In the genomic region with DNA sequence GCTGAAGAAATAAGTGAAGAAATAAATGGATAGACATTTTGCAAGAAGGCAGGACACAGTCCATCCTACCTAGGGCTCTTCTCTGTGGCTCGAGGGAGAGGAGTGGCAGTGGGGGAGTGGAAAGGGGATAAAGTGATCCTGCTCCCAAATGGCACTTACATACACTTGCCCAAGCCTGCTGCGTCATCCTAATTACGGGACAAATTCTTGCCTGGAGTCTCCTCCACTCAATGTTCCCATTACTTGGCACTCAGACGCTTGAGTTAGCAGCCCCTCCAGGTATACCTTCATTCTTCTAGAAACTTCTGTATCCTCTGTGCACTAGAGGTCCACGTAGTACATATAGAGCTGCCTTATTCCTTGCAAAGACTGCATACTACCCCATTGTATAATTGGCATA, we compare ENCODE assay signal across 15 cellular contexts. TPM values are rescaled to one million over a fixed set of nuclear protein-coding genes. Genes with fewer than 3 reads are reported as not detected.
A peak's percentile ranks its signal among the peaks of the same experiment; 100 is the strongest.
DNase-seq lines count a peak whose midpoint lies in the region; ATAC-seq and TF ChIP-seq lines count a peak whose summit lies in the region.
"Had no signal": no experiment of that assay in that cellular context is flagged by ENCODE, and none has a peak within 500 bp of the region (broad histone marks: within the 10 kb centered on the region; RNA-seq: fewer than 3 reads in every experiment).

No MANE protein-coding gene starts in this region.

- H3K27me3 Mint-ChIP-seq in activated CD4-positive, alpha-beta T cell treated with anti-CD3 and anti-CD28 coated beads, Interleukin-2, amount 10 ng/mL, durations not matched to agents 24 days and 14 days: peaks cover 2% of the 10 kb centered on the region
- H3K27me3 Mint-ChIP-seq in GM23338 (ENCODE audit: insufficient read depth, low read depth, poor library complexity): peaks cover 23% of the 10 kb centered on the region
- H3K27me3 Mint-ChIP-seq in stimulated activated memory B cell treated with anti-CD40 and anti-IgM and Interleukin-4, amounts not matched to agents 10 μg/mL and 1 μg/mL and 100 μg/mL, for 72 hours: no peaks in the 10 kb centered on the region

- H3K9me3 Mint-ChIP-seq in activated CD4-positive, alpha-beta T cell treated with anti-CD3 and anti-CD28 coated beads, Interleukin-2, amount 10 ng/mL, durations not matched to agents 24 days and 14 days: no peaks in the 10 kb centered on the region
- H3K9me3 Mint-ChIP-seq in GM23338: no peaks in the 10 kb centered on the region; the same call in 2 of the 3 replicates
- no peaks in the 10 kb centered on the region for H3K9me3 Mint-ChIP-seq in stimulated activated memory B cell treated with anti-CD40 and anti-IgM and Interleukin-4, amounts not matched to agents 10 μg/mL and 1 μg/mL and 100 μg/mL, for 72 hours

- H3K27ac ChIP-seq in GM23338 (ENCODE audit: low read depth) (no peak overlapping the region), coronary artery (no peak overlapping the region)
- H3K27ac ChIP-seq: SJCRH30 had no signal

- H3K4me1 Mint-ChIP-seq in activated CD4-positive, alpha-beta T cell treated with anti-CD3 and anti-CD28 coated beads, Interleukin-2, amount 10 ng/mL, durations not matched to agents 24 days and 14 days: peaks cover 24% of the 10 kb centered on the region
- H3K4me1 Mint-ChIP-seq in GM23338: peaks cover 20% of the 10 kb centered on the region
- peaks cover 53% of the 10 kb centered on the region for H3K4me1 Mint-ChIP-seq in stimulated activated memory B cell treated with anti-CD40 and anti-IgM and Interleukin-4, amounts not matched to agents 10 μg/mL and 1 μg/mL and 100 μg/mL, for 72 hours

- H3K4me2 ChIP-seq in GM23338: no peak overlapping the region

- peaks cover 17% of the 10 kb centered on the region; the same call in 1 of the 2 replicates for H3K27me3 ChIP-seq in GM23338 (ENCODE audit: insufficient read depth)
- H3K27me3 ChIP-seq: SJCRH30 had no signal

- ATAC-seq in GM23338: no peak
- no peak for ATAC-seq in stimulated activated memory B cell treated with anti-CD40 and anti-IgM and Interleukin-4, amounts not matched to agents 10 μg/mL and 1 μg/mL and 100 μg/mL, for 72 hours
- ATAC-seq: HepG2 had no signal

- H2AFZ ChIP-seq in GM23338: 0 out of 2 replicates have a peak overlapping the region, but pooled peaks have one; percentile 63

- no peaks in the 10 kb centered on the region for H3K36me3 ChIP-seq in GM23338 (ENCODE audit: insufficient read depth)
- H3K36me3 ChIP-seq: SJCRH30 had no signal

- TF ChIP-seq CTCF in GM23338 (conservative IDR thresholded peaks at IDR 0.05; ENCODE audit: low read depth in 2 of 2): no peak
- no peak for TF ChIP-seq CTCF in coronary artery (IDR thresholded peaks at IDR 0.05)

- no peak overlapping the region for H3K4me3 Mint-ChIP-seq in activated CD4-positive, alpha-beta T cell treated with anti-CD3 and anti-CD28 coated beads, Interleukin-2, amount 10 ng/mL, durations not matched to agents 24 days and 14 days
- no peak overlapping the region for H3K4me3 Mint-ChIP-seq in GM23338
- no peak overlapping the region for H3K4me3 Mint-ChIP-seq in stimulated activated memory B cell treated with anti-CD40 and anti-IgM and Interleukin-4, amounts not matched to agents 10 μg/mL and 1 μg/mL and 100 μg/mL, for 72 hours

- intact Hi-C loops in activated CD4-positive, alpha-beta T cell treated with anti-CD3 and anti-CD28 coated beads, Interleukin-2, amount 10 ng/mL, durations not matched to agents 24 days and 14 days (cut with micrococcal nuclease): loop anchor here (5.0 kb wide), 1 partner anchor 35 kb away; no protein-coding TSS in a partner anchor

- H3K27ac Mint-ChIP-seq in activated CD4-positive, alpha-beta T cell treated with anti-CD3 and anti-CD28 coated beads, Interleukin-2, amount 10 ng/mL, durations not matched to agents 24 days and 14 days: peak overlapping the region; percentile 67
- H3K27ac Mint-ChIP-seq in GM23338: no peak overlapping the region
- peak overlapping the region; percentile 89 for H3K27ac Mint-ChIP-seq in stimulated activated memory B cell treated with anti-CD40 and anti-IgM and Interleukin-4, amounts not matched to agents 10 μg/mL and 1 μg/mL and 100 μg/mL, for 72 hours

- DNase-seq in activated CD4-positive, alpha-beta T cell treated with anti-CD3 and anti-CD28 coated beads, Interleukin-2, amount 10 ng/mL, durations not matched to agents 24 days and 14 days: no peak
- DNase-seq in activated CD4-positive, alpha-beta T cell treated with anti-CD3 and anti-CD28 coated beads, Interleukin-2, amount 50 U/mL, for 48 hours: no peak
- DNase-seq in GM23338 (ENCODE audit: low spot score) (no peak), coronary artery (ENCODE audit: low spot score) (peak; percentile 22), NCI-H526 treated with DMSO at 0.1 percent for 48 hours (lab: John Stamatoyannopoulos, UW) (no peak), DMS53 (lab: John Stamatoyannopoulos, UW) (no peak), Kasumi-1 (lab: John Stamatoyannopoulos, UW) (no peak)
- DNase-seq: MM.1S, NCI-H1105, NCI-H1694 treated with DMSO at 0.1 percent for 48 hours, NCI-H446, NCI-H774, SJCRH30 had no signal

- peaks cover 8% of the 10 kb centered on the region for H3K4me1 ChIP-seq in GM23338 (ENCODE audit: insufficient read depth)
- H3K4me1 ChIP-seq: SJCRH30 had no signal

- no peaks in the 10 kb centered on the region for H3K79me2 ChIP-seq in GM23338 (replicated peaks; ENCODE audit: insufficient read depth)

- H3K4me3 ChIP-seq in GM23338: no peak overlapping the region
- no peak overlapping the region for H3K4me3 ChIP-seq in coronary artery
- H3K4me3 ChIP-seq: SJCRH30 had no signal

- H3K9me2 ChIP-seq in GM23338 (ENCODE audit: insufficient read depth): no peaks in the 10 kb centered on the region

- no peaks in the 10 kb centered on the region for H3K36me3 Mint-ChIP-seq in activated CD4-positive, alpha-beta T cell treated with anti-CD3 and anti-CD28 coated beads, Interleukin-2, amount 10 ng/mL, durations not matched to agents 24 days and 14 days (ENCODE audit: low read depth)
- no peaks in the 10 kb centered on the region for H3K36me3 Mint-ChIP-seq in GM23338 (ENCODE audit: low read depth)
- no peaks in the 10 kb centered on the region for H3K36me3 Mint-ChIP-seq in stimulated activated memory B cell treated with anti-CD40 and anti-IgM and Interleukin-4, amounts not matched to agents 10 μg/mL and 1 μg/mL and 100 μg/mL, for 72 hours

- H3F3A ChIP-seq in GM23338 (replicated peaks; ENCODE audit: low read depth): no peaks in the 10 kb centered on the region

- H4K20me1 ChIP-seq in GM23338 (replicated peaks; ENCODE audit: insufficient read depth): no peaks in the 10 kb centered on the region

TF ChIP-seq in GM23338, 12 proteins besides CTCF, POLR2A, EP300 and RAD21 (continues in another document):
- TF ChIP-seq, protein P1, sequence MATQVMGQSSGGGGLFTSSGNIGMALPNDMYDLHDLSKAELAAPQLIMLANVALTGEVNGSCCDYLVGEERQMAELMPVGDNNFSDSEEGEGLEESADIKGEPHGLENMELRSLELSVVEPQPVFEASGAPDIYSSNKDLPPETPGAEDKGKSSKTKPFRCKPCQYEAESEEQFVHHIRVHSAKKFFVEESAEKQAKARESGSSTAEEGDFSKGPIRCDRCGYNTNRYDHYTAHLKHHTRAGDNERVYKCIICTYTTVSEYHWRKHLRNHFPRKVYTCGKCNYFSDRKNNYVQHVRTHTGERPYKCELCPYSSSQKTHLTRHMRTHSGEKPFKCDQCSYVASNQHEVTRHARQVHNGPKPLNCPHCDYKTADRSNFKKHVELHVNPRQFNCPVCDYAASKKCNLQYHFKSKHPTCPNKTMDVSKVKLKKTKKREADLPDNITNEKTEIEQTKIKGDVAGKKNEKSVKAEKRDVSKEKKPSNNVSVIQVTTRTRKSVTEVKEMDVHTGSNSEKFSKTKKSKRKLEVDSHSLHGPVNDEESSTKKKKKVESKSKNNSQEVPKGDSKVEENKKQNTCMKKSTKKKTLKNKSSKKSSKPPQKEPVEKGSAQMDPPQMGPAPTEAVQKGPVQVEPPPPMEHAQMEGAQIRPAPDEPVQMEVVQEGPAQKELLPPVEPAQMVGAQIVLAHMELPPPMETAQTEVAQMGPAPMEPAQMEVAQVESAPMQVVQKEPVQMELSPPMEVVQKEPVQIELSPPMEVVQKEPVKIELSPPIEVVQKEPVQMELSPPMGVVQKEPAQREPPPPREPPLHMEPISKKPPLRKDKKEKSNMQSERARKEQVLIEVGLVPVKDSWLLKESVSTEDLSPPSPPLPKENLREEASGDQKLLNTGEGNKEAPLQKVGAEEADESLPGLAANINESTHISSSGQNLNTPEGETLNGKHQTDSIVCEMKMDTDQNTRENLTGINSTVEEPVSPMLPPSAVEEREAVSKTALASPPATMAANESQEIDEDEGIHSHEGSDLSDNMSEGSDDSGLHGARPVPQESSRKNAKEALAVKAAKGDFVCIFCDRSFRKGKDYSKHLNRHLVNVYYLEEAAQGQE (IDR thresholded peaks at IDR 0.05; ENCODE audit: unreplicated experiment): no peak
- TF ChIP-seq JUNB (IDR thresholded peaks at IDR 0.05; ENCODE audit: unreplicated experiment) (no peak), ZNF331 (CRISPR knock-in tag; IDR thresholded peaks at IDR 0.05; ENCODE audit: low read depth) (no peak), CREB1 (CRISPR knock-in tag; IDR thresholded peaks at IDR 0.05; ENCODE audit: low read depth) (no peak), NANOG (IDR thresholded peaks at IDR 0.05; ENCODE audit: borderline replicate concordance) (no peak), STAT1 (IDR thresholded peaks at IDR 0.05; ENCODE audit: unreplicated experiment) (no peak)

RNA-seq across cellular contexts. Expression of a gene that starts 15.7 kb away (rescaled TPM):
- 57.4 and 61.0 TPM in 2 replicates for total RNA-seq in activated CD4-positive, alpha-beta T cell treated with anti-CD3 and anti-CD28 coated beads, Interleukin-2, amount 10 ng/mL, durations not matched to agents 24 days and 14 days
- total RNA-seq in GM23338 (2014; rRNA removed; shearing (Covaris generic)): 3.9 and 4.9 TPM in 2 replicates
- 1.3 and 1.4 TPM in 2 replicates for polyA plus RNA-seq in GM23338 (2016; fragmentation: Nextera tagmentation; extraction: Ambion mirVana)
